ENCODE assay signal across 12 cellular contexts in the genomic region with DNA sequence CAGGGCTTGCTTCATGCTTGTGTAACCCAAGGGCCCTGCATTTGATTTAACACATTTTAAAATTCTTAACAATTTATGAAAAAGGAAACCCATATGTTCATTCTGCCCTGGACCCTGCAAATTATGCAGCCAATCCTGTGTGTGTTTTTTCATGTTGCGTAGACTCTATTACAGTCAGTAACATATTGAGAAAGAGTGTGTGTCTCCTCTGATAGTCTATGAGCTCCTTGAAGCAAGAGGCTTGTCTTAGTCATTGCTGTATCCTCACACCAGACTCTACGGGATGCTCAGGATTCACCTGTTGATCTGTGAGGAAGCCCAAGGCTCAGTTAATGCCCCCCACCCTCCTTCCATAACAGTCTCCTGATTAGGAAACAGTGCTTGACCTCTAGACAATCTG.
A peak's percentile ranks its signal among the peaks of the same experiment; 100 is the strongest.
DNase-seq lines count a peak whose midpoint lies in the region; ATAC-seq and TF ChIP-seq lines count a peak whose summit lies in the region.
"Had no signal": no experiment of that assay in that cellular context is flagged by ENCODE, and none has a peak within 500 bp of the region (broad histone marks: within the 10 kb centered on the region; RNA-seq: fewer than 3 reads in every experiment).

No MANE protein-coding gene starts in this region.

- H3K9me3 Mint-ChIP-seq in CD4-positive, CD25-positive, alpha-beta regulatory T cell, result no peaks in the 10 kb centered on the region
- H3K9me3 Mint-ChIP-seq in activated naive CD8-positive, alpha-beta T cell treated with anti-CD3 and anti-CD28 coated beads, Interleukin-2, amount 10 ng/mL, durations not matched to agents 7 days and 5 days, result no peaks in the 10 kb centered on the region

- peak overlapping the region; percentile 76 for H3K27ac ChIP-seq in CD4-positive, CD25-positive, alpha-beta regulatory T cell (ENCODE audit: insufficient read depth, low read length, poor library complexity, severe bottlenecking)
- H3K27ac ChIP-seq: epithelial cell of prostate had no signal

- ATAC-seq in CD4-positive, CD25-positive, alpha-beta regulatory T cell (ENCODE audit: low read depth in 2 of 2), result no peak
- peak; percentile 11 for ATAC-seq in GM19452 (IDR thresholded peaks at IDR 0.05; ENCODE audit: unreplicated experiment)
- peak; percentile 28 for ATAC-seq in activated naive CD8-positive, alpha-beta T cell treated with anti-CD3 and anti-CD28 coated beads, Interleukin-2, amount 10 ng/mL, durations not matched to agents 7 days and 5 days (ENCODE audit: low read depth)
- no peak for ATAC-seq in GM19397 (IDR thresholded peaks at IDR 0.05; ENCODE audit: unreplicated experiment)
- no peak for ATAC-seq in GM19467 (IDR thresholded peaks at IDR 0.05; ENCODE audit: unreplicated experiment)

- POLR2A ChIA-PET in activated naive CD8-positive, alpha-beta T cell treated with anti-CD3 and anti-CD28 coated beads, Interleukin-2, amount 10 ng/mL, durations not matched to agents 7 days and 5 days (lab: Charles Lee), result interaction anchor here (1.0 to 1.8 kb wide), 4 partner anchors 9 to 453 kb away, joined by 3 to 4 read pairs (median 3); no protein-coding TSS in a partner anchor

- H3K27me3 ChIP-seq in CD4-positive, CD25-positive, alpha-beta regulatory T cell (ENCODE audit: control insufficient read depth, insufficient read depth, low read length), result no peaks in the 10 kb centered on the region

- no peaks in the 10 kb centered on the region for H3K36me3 ChIP-seq in CD4-positive, CD25-positive, alpha-beta regulatory T cell (ENCODE audit: control insufficient read depth, insufficient read depth, low read length)

- H3K27ac Mint-ChIP-seq in CD4-positive, CD25-positive, alpha-beta regulatory T cell, result peak overlapping the region; percentile 82 to 94 (median 88)
- H3K27ac Mint-ChIP-seq in activated naive CD8-positive, alpha-beta T cell treated with anti-CD3 and anti-CD28 coated beads, Interleukin-2, amount 10 ng/mL, durations not matched to agents 7 days and 5 days, result peak overlapping the region; percentile 97

- peaks cover 58% of the 10 kb centered on the region for H3K4me1 ChIP-seq in CD4-positive, CD25-positive, alpha-beta regulatory T cell (ENCODE audit: control insufficient read depth, insufficient read depth, low read length, poor library complexity, severe bottlenecking)

- no peak for TF ChIP-seq POLR2A in NB4 (IDR thresholded peaks at IDR 0.05; ENCODE audit: extremely low read depth, insufficient read length)

- no peak for DNase-seq in CD4-positive, CD25-positive, alpha-beta regulatory T cell
- DNase-seq in NB4 (ENCODE audit: low read depth) (peak; percentile 70), NCI-H526 treated with DMSO at 0.1 percent for 48 hours (lab: John Stamatoyannopoulos, UW) (no peak)
- peak; percentile 29 for DNase-seq in activated naive CD8-positive, alpha-beta T cell treated with anti-CD3 and anti-CD28 coated beads, Interleukin-2, amount 10 ng/mL, durations not matched to agents 7 days and 5 days
- no peak for DNase-seq in stimulated activated naive CD4-positive, alpha-beta T cell (lab: John Stamatoyannopoulos, UW)
- DNase-seq: activated CD8-positive, alpha-beta memory T cell treated with anti-CD3 and anti-CD28 coated beads, Interleukin-2, amount 50 U/mL, for 48 hours; NCI-H1436; posterior cingulate gyrus had no signal

- H3K36me3 Mint-ChIP-seq in CD4-positive, CD25-positive, alpha-beta regulatory T cell, result no peaks in the 10 kb centered on the region
- H3K36me3 Mint-ChIP-seq in activated naive CD8-positive, alpha-beta T cell treated with anti-CD3 and anti-CD28 coated beads, Interleukin-2, amount 10 ng/mL, durations not matched to agents 7 days and 5 days, result peaks cover 16% of the 10 kb centered on the region

- TF ChIP-seq CTCF in NB4 (IDR thresholded peaks at IDR 0.05; ENCODE audit: low read depth, low read length), result no peak

- H3K9me3 ChIP-seq in CD4-positive, CD25-positive, alpha-beta regulatory T cell (ENCODE audit: control insufficient read depth in 2 of 2, low read length in 2 of 2), result no peaks in the 10 kb centered on the region

- H3K4me1 Mint-ChIP-seq in CD4-positive, CD25-positive, alpha-beta regulatory T cell, result peaks cover 29 to 82% (median 61%) of the 10 kb centered on the region in 4 donors
- H3K4me1 Mint-ChIP-seq in activated naive CD8-positive, alpha-beta T cell treated with anti-CD3 and anti-CD28 coated beads, Interleukin-2, amount 10 ng/mL, durations not matched to agents 7 days and 5 days, result peaks cover 57% of the 10 kb centered on the region

- peaks cover 9% of the 10 kb centered on the region for H3K27me3 Mint-ChIP-seq in CD4-positive, CD25-positive, alpha-beta regulatory T cell
- H3K27me3 Mint-ChIP-seq in activated naive CD8-positive, alpha-beta T cell treated with anti-CD3 and anti-CD28 coated beads, Interleukin-2, amount 10 ng/mL, durations not matched to agents 7 days and 5 days, result no peaks in the 10 kb centered on the region

- H3K4me3 Mint-ChIP-seq in CD4-positive, CD25-positive, alpha-beta regulatory T cell, result peak overlapping the region in 3 of 4 donors; percentile 47 to 75 (median 64)
- H3K4me3 Mint-ChIP-seq in activated naive CD8-positive, alpha-beta T cell treated with anti-CD3 and anti-CD28 coated beads, Interleukin-2, amount 10 ng/mL, durations not matched to agents 7 days and 5 days, result peak overlapping the region; percentile 76

- H3K4me3 ChIP-seq in CD4-positive, CD25-positive, alpha-beta regulatory T cell (ENCODE audit: low read depth, low read length), result peak overlapping the region; percentile 52
- no peak overlapping the region for H3K4me3 ChIP-seq in NB4 (ENCODE audit: low read depth, low read length)

Comparison
In these comparisons a context has a peak if more than half of its experiments do, and no peak if none do; other contexts are left out.
1. ATAC-seq: peak in GM19452 (single experiment) and activated naive CD8-positive, alpha-beta T cell treated with anti-CD3 and anti-CD28 coated beads, Interleukin-2, amount 10 ng/mL, durations not matched to agents 7 days and 5 days (single experiment); none in CD4-positive, CD25-positive, alpha-beta regulatory T cell (0 of 2), GM19397 (single experiment) and GM19467 (single experiment).
2. DNase-seq: peak in NB4 (single experiment) and activated naive CD8-positive, alpha-beta T cell treated with anti-CD3 and anti-CD28 coated beads, Interleukin-2, amount 10 ng/mL, durations not matched to agents 7 days and 5 days (single experiment); none in CD4-positive, CD25-positive, alpha-beta regulatory T cell (0 of 3), stimulated activated naive CD4-positive, alpha-beta T cell (0 of 6) and NCI-H526 treated with DMSO at 0.1 percent for 48 hours (single experiment).